14 cellular contexts compared by ENCODE assay signal in genomic region chr12:75632452-75632851, GRCh38.
DNase-seq lines count a peak whose midpoint lies in the region; ATAC-seq and TF ChIP-seq lines count a peak whose summit lies in the region.
"Had no signal": no experiment of that assay in that cellular context is flagged by ENCODE, and none has a peak within 500 bp of the region (broad histone marks: within the 10 kb centered on the region; RNA-seq: fewer than 3 reads in every experiment).

No MANE protein-coding gene starts in this region.

- H3K27ac ChIP-seq in HUES64 (ENCODE audit: low read depth, low read length) (peak overlapping the region; percentile 84), ectodermal cell (ENCODE audit: insufficient read depth, low read depth, low read length, poor library complexity, severe bottlenecking) (peak overlapping the region; percentile 19), neuronal stem cell (replicated peaks; ENCODE audit: low read length) (no peak overlapping the region), lower lobe of right lung (no peak overlapping the region)
- H3K27ac ChIP-seq: esophagus muscularis mucosa had no signal

- H4K91ac ChIP-seq in neuronal stem cell (ENCODE audit: low read depth, low read length, poor library complexity), result no peak overlapping the region

- H4K8ac ChIP-seq in neuronal stem cell (ENCODE audit: low read depth, low read length), result no peak overlapping the region

- no peak overlapping the region for H3K4ac ChIP-seq in neuronal stem cell (ENCODE audit: low read length)

- WGBS in HUES64, result 53% methylated on average over 3 of the region's 3 CpGs
- 0 to 17% methylated on average over 1 to 3 of the region's 3 CpGs for WGBS in ectodermal cell, 2 experiments
- no CpG with 5 or more reads among the region's 3 CpGs for whole genome bisulfite sequencing in neuronal stem cell (ENCODE audit: extremely low coverage in 2 of 2, insufficient read length in 2 of 2, insufficient replicate concordance in 1 of 2), 2 donors

- H2AFZ ChIP-seq in neuronal stem cell (ENCODE audit: low read length), result no peak overlapping the region

- no peak overlapping the region for H3K23ac ChIP-seq in neuronal stem cell (ENCODE audit: low read depth, low read length, poor library complexity)

- no peaks in the 10 kb centered on the region for H3K79me1 ChIP-seq in neuronal stem cell (ENCODE audit: low read depth, low read length)

- DNase-seq in NCI-H2029 treated with DMSO at 0.1 percent for 48 hours (lab: John Stamatoyannopoulos, UW), result peak; percentile 61
- peak; percentile 30 for DNase-seq in neuronal stem cell (ENCODE audit: low spot score)
- DNase-seq in AML-193 (lab: John Stamatoyannopoulos, UW), result no peak
- DNase-seq in lower lobe of right lung, result no peak
- DNase-seq: activated CD4-positive, alpha-beta T cell treated with anti-CD3 and anti-CD28 coated beads for 48 hours; activated naive CD8-positive, alpha-beta T cell treated with anti-CD3 and anti-CD28 coated beads, Interleukin-2, amount 10 ng/mL, durations not matched to agents 7 days and 5 days; CD4-positive, alpha-beta T cell; Kasumi-1; T-helper 2 cell had no signal

- H3K9me3 ChIP-seq in HUES64 (ENCODE audit: insufficient read depth, low read depth, low read length) (no peaks in the 10 kb centered on the region), ectodermal cell (ENCODE audit: control insufficient read depth, low read length) (no peaks in the 10 kb centered on the region), neuronal stem cell (replicated peaks in 1 of 2; ENCODE audit: control insufficient read depth in 2 of 2, insufficient read depth in 1 of 2, low read depth in 1 of 2, low read length in 2 of 2) (peaks cover 0 to 2% of the 10 kb centered on the region in 2 donors), lower lobe of right lung (no peaks in the 10 kb centered on the region)
- H3K9me3 ChIP-seq: esophagus muscularis mucosa had no signal

- no peak overlapping the region for H3K4me3 ChIP-seq in HUES64 (ENCODE audit: low read length)
- no peak overlapping the region for H3K4me3 ChIP-seq in ectodermal cell (ENCODE audit: insufficient read depth, low read depth, low read length)
- no peak overlapping the region for H3K4me3 ChIP-seq in neuronal stem cell (ENCODE audit: low read length in 2 of 2)
- H3K4me3 ChIP-seq in lower lobe of right lung, result no peak overlapping the region
- H3K4me3 ChIP-seq: esophagus muscularis mucosa, skin epidermis had no signal

- no peaks in the 10 kb centered on the region for H3K27me3 ChIP-seq in HUES64 (ENCODE audit: insufficient read depth, low read length)
- H3K27me3 ChIP-seq in ectodermal cell (ENCODE audit: control insufficient read depth, insufficient read depth, low read length, poor library complexity, severe bottlenecking), result no peaks in the 10 kb centered on the region
- no peaks in the 10 kb centered on the region for H3K27me3 ChIP-seq in neuronal stem cell (ENCODE audit: control insufficient read depth in 3 of 3, insufficient read depth in 3 of 3, low read depth in 1 of 3, low read length in 3 of 3)
- H3K27me3 ChIP-seq in lower lobe of right lung (ENCODE audit: low read depth), result no peaks in the 10 kb centered on the region
- H3K27me3 ChIP-seq: esophagus muscularis mucosa had no signal

- H2BK5ac ChIP-seq in neuronal stem cell (ENCODE audit: low read length), result no peak overlapping the region

- H3K14ac ChIP-seq in neuronal stem cell (ENCODE audit: low read length), result no peak overlapping the region

- no peak overlapping the region for H3K4me2 ChIP-seq in neuronal stem cell (ENCODE audit: insufficient read depth, low read length, poor library complexity, severe bottlenecking)

- ATAC-seq in lower lobe of right lung (no peak), HG02610 (IDR thresholded peaks at IDR 0.05; ENCODE audit: unreplicated experiment) (no peak)

- TF ChIP-seq CTCF in lower lobe of right lung (IDR thresholded peaks at IDR 0.05), result no peak

- no peak overlapping the region for H2BK12ac ChIP-seq in neuronal stem cell (ENCODE audit: low read length)

- H3K36me3 ChIP-seq in HUES64 (ENCODE audit: insufficient read depth, low read length), result no peaks in the 10 kb centered on the region
- no peaks in the 10 kb centered on the region for H3K36me3 ChIP-seq in ectodermal cell (ENCODE audit: control insufficient read depth, insufficient read depth, low read length)
- no peaks in the 10 kb centered on the region for H3K36me3 ChIP-seq in neuronal stem cell (replicated peaks in 1 of 2; ENCODE audit: control insufficient read depth in 2 of 2, insufficient read depth in 2 of 2, low read length in 2 of 2)
- no peaks in the 10 kb centered on the region for H3K36me3 ChIP-seq in lower lobe of right lung
- H3K36me3 ChIP-seq: esophagus muscularis mucosa had no signal

- no peak overlapping the region for H3K18ac ChIP-seq in neuronal stem cell (ENCODE audit: low read length)

- no peak overlapping the region for H2BK120ac ChIP-seq in neuronal stem cell (ENCODE audit: low read depth, low read length)

- no peak overlapping the region for H2BK15ac ChIP-seq in neuronal stem cell (ENCODE audit: low read length)

- H3K9ac ChIP-seq in HUES64 (ENCODE audit: low read depth, low read length) (no peak overlapping the region), neuronal stem cell (ENCODE audit: low read depth, low read length, poor library complexity) (no peak overlapping the region)

- intact Hi-C loops in lower lobe of right lung (cut with DNase I), result no loop called here

- H2AK5ac ChIP-seq in neuronal stem cell (ENCODE audit: low read depth, low read length), result no peak overlapping the region

- H3K4me1 ChIP-seq in HUES64 (ENCODE audit: insufficient read depth, low read length) (peaks cover 56% of the 10 kb centered on the region), ectodermal cell (ENCODE audit: control insufficient read depth, insufficient read depth, low read length) (peaks cover 13% of the 10 kb centered on the region), neuronal stem cell (ENCODE audit: control insufficient read depth in 2 of 2, insufficient read depth in 1 of 2, low read depth in 1 of 2, low read length in 2 of 2) (peaks cover 0 to 20% of the 10 kb centered on the region in 2 donors), lower lobe of right lung (no peaks in the 10 kb centered on the region)

Comparison
In these comparisons a context has a peak if more than half of its experiments do, and no peak if none do; other contexts are left out.
1. H3K27ac ChIP-seq: peak in HUES64 (single experiment) and ectodermal cell (single experiment); none in neuronal stem cell (single experiment) and lower lobe of right lung (single experiment).
2. DNase-seq: peak in NCI-H2029 treated with DMSO at 0.1 percent for 48 hours (single experiment) and neuronal stem cell (single experiment); none in AML-193 (0 of 2) and lower lobe of right lung (single experiment).